ENCODE assay signal across 8 cellular contexts in the genomic region with DNA sequence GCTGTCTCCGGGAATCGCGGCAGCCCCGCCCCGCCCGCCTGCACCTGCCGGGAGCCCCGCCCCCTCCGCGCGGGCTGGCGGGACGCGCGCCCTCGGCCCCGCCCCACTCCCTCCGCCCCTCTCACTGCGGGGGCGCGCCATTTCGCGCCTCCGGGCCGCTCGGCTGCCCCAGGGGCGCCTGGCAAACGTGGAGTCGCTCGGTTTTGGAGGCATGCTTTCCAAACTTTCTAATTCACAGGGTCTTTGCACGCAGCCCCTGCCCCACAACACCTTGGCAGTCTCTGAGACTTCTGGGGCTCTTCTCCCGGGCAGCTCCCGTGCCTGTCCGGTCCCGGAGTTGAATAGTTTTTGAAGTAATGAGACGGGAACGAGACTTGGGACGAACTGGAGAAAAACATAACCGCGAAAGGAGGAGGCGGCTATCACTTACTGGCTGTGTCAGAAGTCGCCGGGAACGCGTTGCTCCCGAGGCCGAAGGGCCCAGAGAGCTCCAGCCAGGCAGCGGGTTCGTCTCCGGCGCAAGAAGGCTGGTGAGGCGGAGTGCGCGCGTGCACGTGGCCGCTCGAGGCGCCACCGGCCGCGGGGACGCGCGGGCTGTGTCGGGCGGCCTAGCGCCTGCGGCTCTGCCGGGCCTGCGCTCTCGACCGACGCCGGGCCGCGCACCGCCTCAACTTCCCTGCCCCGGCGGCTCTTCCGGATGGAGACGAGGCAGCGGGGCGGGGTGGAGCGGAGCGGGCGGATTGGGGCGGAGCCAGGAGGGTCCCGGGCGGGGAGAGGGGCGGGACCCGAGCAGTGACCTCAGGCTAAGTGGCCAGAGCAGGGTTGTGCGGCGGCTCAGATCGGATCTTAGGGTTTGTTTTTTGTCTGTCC. TPM values are rescaled to one million over a fixed set of nuclear protein-coding genes. Genes with fewer than 3 reads are reported as not detected.
DNase-seq lines count a peak whose midpoint lies in the region; ATAC-seq and TF ChIP-seq lines count a peak whose summit lies in the region.

TSS of gene MCM9 (minus strand) at position 699 of the 870 bp plus-strand sequence. CDS start 3,436 bp downstream, outside the sequence.

- H4K20me1 ChIP-seq in mammary epithelial cell (ENCODE audit: insufficient read depth, low read length) (no peaks in the 10 kb centered on the region), smooth muscle cell (ENCODE audit: low read depth) (peaks cover 33% of the 10 kb centered on the region)

- H3K36me3 ChIP-seq in WERI-Rb-1 (peaks cover 19% of the 10 kb centered on the region), mammary epithelial cell (ENCODE audit: insufficient read depth, low read length) (peaks cover 7% of the 10 kb centered on the region), smooth muscle cell (ENCODE audit: low read depth) (peaks cover under 1% of the 10 kb centered on the region)

- DNase-seq in AG04449 (ENCODE audit: low read depth, low spot score) (no peak), NCI-H2227 (lab: John Stamatoyannopoulos, UW; ENCODE audit: unreplicated experiment) (peak; percentile 92), WERI-Rb-1 (peak; percentile 94), mammary epithelial cell (peak; percentile 82), iPS-NIHi11 (ENCODE audit: low spot score) (peak; percentile 95), smooth muscle cell (lab: John Stamatoyannopoulos, UW; ENCODE audit: unreplicated experiment) (peak; percentile 66)

- in situ Hi-C loops in mammary epithelial cell (cut with MboI; ENCODE audit: low sequenced_read_pairs in 2 of 2): no loop called here

- CTCF ChIA-PET in AG04449 (lab: Yijun Ruan, JAX): interaction anchor here (0.7 to 1.1 kb wide), 3 partner anchors 134 to 651 kb away, joined by 3 to 4 read pairs (median 3); no protein-coding TSS in a partner anchor
- CTCF ChIA-PET in mammary epithelial cell (lab: Charles Lee; ENCODE audit: low non-redundant PET): no interaction called here

- intact Hi-C loops in mammary epithelial cell (cut with micrococcal nuclease): loop anchor here (2.0 kb wide), 1 partner anchor 40 kb away; the partner anchor contains the start of gene ASF1A

- H3K4me3 ChIP-seq in AG04449 (ENCODE audit: low read depth, low read length) (peak within 1 kb of the TSS; percentile 74), WERI-Rb-1 (ENCODE audit: low read depth, low read length) (peak within 1 kb of the TSS; percentile 99), mammary epithelial cell (replicated peaks in 1 of 3; ENCODE audit: insufficient read depth in 1 of 3, low read depth in 2 of 3, low read length in 3 of 3) (peak within 1 kb of the TSS; percentile 66 to 98 (median 95)), smooth muscle cell (peak within 1 kb of the TSS; percentile 92)

- H3F3A ChIP-seq in smooth muscle cell (ENCODE audit: low read depth): no peaks in the 10 kb centered on the region

- H3K4me1 ChIP-seq in mammary epithelial cell (ENCODE audit: insufficient read depth, low read length): no peaks in the 10 kb centered on the region
- peaks cover 9% of the 10 kb centered on the region for H3K4me1 ChIP-seq in smooth muscle cell (ENCODE audit: low read depth)

- H3K9me3 ChIP-seq in WERI-Rb-1 (ENCODE audit: severe bottlenecking) (no peaks in the 10 kb centered on the region), mammary epithelial cell (replicated peaks; ENCODE audit: insufficient read depth, low read length) (no peaks in the 10 kb centered on the region), smooth muscle cell (replicated peaks; ENCODE audit: low read depth) (no peaks in the 10 kb centered on the region)

- TF ChIP-seq CTCF in AG04449 (IDR thresholded peaks at IDR 0.05; ENCODE audit: insufficient read depth, low read length, missing control alignments) (no peak), WERI-Rb-1 (IDR thresholded peaks at IDR 0.05; ENCODE audit: low read depth, low read length) (no peak), mammary epithelial cell (conservative IDR thresholded peaks at IDR 0.05 in 1 of 2, IDR thresholded peaks at IDR 0.05 in 1 of 2; ENCODE audit: extremely low read depth in 1 of 2, insufficient read depth in 1 of 2, low read depth in 1 of 2, low read length in 2 of 2) (no peak), smooth muscle cell (IDR thresholded peaks at IDR 0.05; ENCODE audit: borderline replicate concordance, insufficient read depth, poor library complexity, severe bottlenecking) (no peak)

- H3K27ac ChIP-seq in WERI-Rb-1: peak within 1 kb of the TSS; percentile 93
- peak within 1 kb of the TSS; percentile 86 for H3K27ac ChIP-seq in mammary epithelial cell (ENCODE audit: insufficient read depth, low read depth, low read length)
- H3K27ac ChIP-seq in smooth muscle cell (ENCODE audit: low read depth): peak within 1 kb of the TSS; percentile 72

- dilution Hi-C loops in mammary epithelial cell (cut with HindIII; ENCODE audit: low sequenced_read_pairs): no loop called here

- TSS peak; percentile 33 for BruUV-seq in mammary epithelial cell (replicated peaks; lab: Mats Ljungman, UMichigan)

- WGBS in mammary epithelial cell (ENCODE audit: low coverage, missing lambda C conversion rate): 5% methylated on average over 38 of the region's 95 CpGs
- under 1% methylated on average over 89 of the region's 95 CpGs for WGBS in smooth muscle cell (ENCODE audit: low lambda C conversion rate)

- peak; percentile 94 for ATAC-seq in GM18868 (IDR thresholded peaks at IDR 0.05; ENCODE audit: unreplicated experiment)
- peak; percentile 96 for ATAC-seq in HG03103 (IDR thresholded peaks at IDR 0.05; ENCODE audit: low read depth, unreplicated experiment)

- POLR2A ChIA-PET in AG04449 (lab: Yijun Ruan, JAX): interaction anchor here (0.7 to 0.8 kb wide), 2 partner anchors 40 to 41 kb away, joined by 3 read pairs; partner anchors contain the start of gene ASF1A

- H3K9ac ChIP-seq in mammary epithelial cell (ENCODE audit: insufficient read depth, low read length) (peak within 1 kb of the TSS; percentile 87), smooth muscle cell (ENCODE audit: low read depth) (peak within 1 kb of the TSS; percentile 81)

- H3K79me2 ChIP-seq in mammary epithelial cell (ENCODE audit: insufficient read depth, low read length) (peaks cover 23% of the 10 kb centered on the region), smooth muscle cell (ENCODE audit: low read depth) (peaks cover 21% of the 10 kb centered on the region)

- H3K4me2 ChIP-seq in mammary epithelial cell (ENCODE audit: insufficient read depth, low read depth, low read length) (peak within 1 kb of the TSS; percentile 86), smooth muscle cell (peak within 1 kb of the TSS; percentile 94)

- H3K27me3 ChIP-seq in WERI-Rb-1 (ENCODE audit: insufficient read depth, low read depth, severe bottlenecking): no peaks in the 10 kb centered on the region
- no peaks in the 10 kb centered on the region for H3K27me3 ChIP-seq in mammary epithelial cell (ENCODE audit: insufficient read depth, low read length)
- no peaks in the 10 kb centered on the region for H3K27me3 ChIP-seq in smooth muscle cell (ENCODE audit: low read depth)

- H2AFZ ChIP-seq in mammary epithelial cell (ENCODE audit: low read depth, low read length) (peak within 1 kb of the TSS; percentile 100), smooth muscle cell (ENCODE audit: low read depth) (peak within 1 kb of the TSS; percentile 99)

RNA-seq across cellular contexts. Expression of gene MCM9, which starts in this region (rescaled TPM):
- total RNA-seq in mammary epithelial cell: 10 to 100 TPM; 12.3 to 15.2 TPM
- polyA plus RNA-seq in mammary epithelial cell: 1.2 TPM
- 9.8 TPM for polyA minus RNA-seq in mammary epithelial cell
- total RNA-seq in smooth muscle cell: 3.9 and 7.8 TPM in 2 replicates
- 3.8 and 8.1 TPM in 2 replicates for polyA plus RNA-seq in smooth muscle cell
